In genomic region chr3:183555541-183556081, GRCh38 we compare ENCODE assay signal across 8 cellular contexts. TPM values are rescaled to one million over a fixed set of nuclear protein-coding genes. Genes with fewer than 3 reads are reported as not detected.
A peak's percentile ranks its signal among the peaks of the same experiment; 100 is the strongest.
DNase-seq lines count a peak whose midpoint lies in the region; ATAC-seq and TF ChIP-seq lines count a peak whose summit lies in the region.

Gene KLHL6, minus strand, starts transcription at chr3:183555706. Its CDS starts 53 bp downstream, at chr3:183555653.

- peak; percentile 88 for ATAC-seq in GM19023 (IDR thresholded peaks at IDR 0.05; ENCODE audit: unreplicated experiment)
- peak; percentile 87 for ATAC-seq in HG03135 (IDR thresholded peaks at IDR 0.05; ENCODE audit: unreplicated experiment)
- peak in 3 of 4 donors; percentile 43 to 69 (median 60) for ATAC-seq in psoas muscle

- intact Hi-C loops in psoas muscle (cut with DNase I) = no loop called here

- H3K4me1 ChIP-seq in psoas muscle = peaks cover 4% of the 10 kb centered on the region

- DNase-seq in UCSD-AML1 (lab: John Stamatoyannopoulos, UW; ENCODE audit: unreplicated experiment) = peak; percentile 87
- DNase-seq in cardiac fibroblast (ENCODE audit: low read depth in 2 of 2) = peak; percentile 15 to 36
- peak in 1 of 2 donors; percentile 67 for DNase-seq in psoas muscle
- no peak for DNase-seq in DMS153 treated with DMSO at 0.1 percent for 48 hours (lab: John Stamatoyannopoulos, UW; ENCODE audit: unreplicated experiment)
- no peak for DNase-seq in NCI-H2107 treated with DMSO at 0.1 percent for 48 hours (lab: John Stamatoyannopoulos, UW; ENCODE audit: unreplicated experiment)
- DNase-seq in NCI-H526 treated with DMSO at 0.1 percent for 48 hours (lab: John Stamatoyannopoulos, UW) = no peak

- peak within 1 kb of the TSS; percentile 43 for H3K27ac ChIP-seq in psoas muscle

- no peak within 1 kb of the TSS for H3K4me3 ChIP-seq in cardiac fibroblast (replicated peaks in 1 of 2; ENCODE audit: low read depth in 2 of 2, low read length in 2 of 2)
- peak within 1 kb of the TSS; percentile 47 for H3K4me3 ChIP-seq in psoas muscle

- TF ChIP-seq CTCF in cardiac fibroblast (IDR thresholded peaks at IDR 0.05; ENCODE audit: low read depth, low read length) = no peak
- TF ChIP-seq CTCF in psoas muscle (IDR thresholded peaks at IDR 0.05) = no peak

- 65 to 72% (median 69%) methylated on average over 9 of the region's 9 CpGs for WGBS in psoas muscle, 3 donors

- H3K36me3 ChIP-seq in psoas muscle (ENCODE audit: insufficient read depth in 1 of 2, low read depth in 1 of 2) = no peaks in the 10 kb centered on the region

- H3K27me3 ChIP-seq in psoas muscle (ENCODE audit: insufficient read depth in 3 of 3, low read length in 2 of 3) = no peaks in the 10 kb centered on the region

- no peaks in the 10 kb centered on the region for H3K9me3 ChIP-seq in psoas muscle

RNA-seq across cellular contexts. Expression of gene KLHL6, which starts in this region (rescaled TPM):
- 1 to 10 TPM in 1 of 4 donors, under 1 TPM in 3; 0.42 to 1.3 (median 0.51) TPM for total RNA-seq in psoas muscle
- polyA plus RNA-seq in psoas muscle = under 1 TPM; 0.12 to 0.22 (median 0.13) TPM

Comparison
In these comparisons a context has a peak if more than half of its experiments do, and no peak if none do; other contexts are left out.
1. DNase-seq: peak in UCSD-AML1 (single experiment) and cardiac fibroblast (2 of 2); none in DMS153 treated with DMSO at 0.1 percent for 48 hours (single experiment), NCI-H2107 treated with DMSO at 0.1 percent for 48 hours (single experiment) and NCI-H526 treated with DMSO at 0.1 percent for 48 hours (single experiment).
2. Peak in every context shown above with its lines, with median percentiles within 50 percentile points of each other: ATAC-seq.